ENCODE assay signal across 8 cellular contexts in genomic region chr2:121634354-121635307, GRCh38. TPM values are rescaled to one million over a fixed set of nuclear protein-coding genes. Genes with fewer than 3 reads are reported as not detected.
DNase-seq lines count a peak whose midpoint lies in the region; ATAC-seq and FAIRE-seq lines count a peak whose summit lies in the region.

No MANE protein-coding gene starts in this region.

- CTCF ChIA-PET in naive thymus-derived CD4-positive, alpha-beta T cell (lab: Charles Lee), result interaction anchor here (1.2 kb wide), 1 partner anchor 104 kb away, joined by 3 read pairs; the partner anchor contains the start of gene RNU4ATAC

- peak overlapping the region; percentile 83 for H3K27ac Mint-ChIP-seq in activated naive CD8-positive, alpha-beta T cell
- H3K27ac Mint-ChIP-seq in naive thymus-derived CD4-positive, alpha-beta T cell, result peak overlapping the region in 8 of 9 donors; percentile 29 to 84 (median 54)

- peaks cover 3% of the 10 kb centered on the region for H3K9me3 Mint-ChIP-seq in activated naive CD8-positive, alpha-beta T cell (ENCODE audit: low read depth)
- peaks cover 0 to 15% (median 3%) of the 10 kb centered on the region in 11 donors for H3K9me3 Mint-ChIP-seq in naive thymus-derived CD4-positive, alpha-beta T cell

- peaks cover 33% of the 10 kb centered on the region for H3K4me1 Mint-ChIP-seq in activated naive CD8-positive, alpha-beta T cell (ENCODE audit: low read depth)
- peaks cover 23 to 55% (median 50%) of the 10 kb centered on the region in 7 donors for H3K4me1 Mint-ChIP-seq in naive thymus-derived CD4-positive, alpha-beta T cell

- peaks cover 0 to 7% of the 10 kb centered on the region in 2 donors for H3K4me1 ChIP-seq in naive thymus-derived CD4-positive, alpha-beta T cell (ENCODE audit: control insufficient read depth in 2 of 2, insufficient read depth in 2 of 2, low read length in 2 of 2)

- H3K27ac ChIP-seq in naive thymus-derived CD4-positive, alpha-beta T cell (ENCODE audit: low read depth, low read length), result no peak overlapping the region

- H3K9me3 ChIP-seq in naive thymus-derived CD4-positive, alpha-beta T cell (ENCODE audit: control insufficient read depth in 2 of 3, low read length in 3 of 3), result no peaks in the 10 kb centered on the region

- no peaks in the 10 kb centered on the region for H3K27me3 Mint-ChIP-seq in activated naive CD8-positive, alpha-beta T cell
- H3K27me3 Mint-ChIP-seq in naive thymus-derived CD4-positive, alpha-beta T cell, result no peaks in the 10 kb centered on the region

- intact Hi-C loops in naive thymus-derived CD4-positive, alpha-beta T cell (cut with micrococcal nuclease), result loop anchor here in 1 of 2 donors (1.0 to 5.0 kb wide), 2 partner anchors 14 to 37 kb away; no protein-coding TSS in a partner anchor

- DNase-seq in DMS53 treated with DMSO at 0.1 percent for 48 hours (lab: John Stamatoyannopoulos, UW; ENCODE audit: unreplicated experiment), result peak; percentile 60
- peak; percentile 29 for DNase-seq in HTR-8/SVneo (ENCODE audit: insufficient read length, low spot score)
- DNase-seq in naive thymus-derived CD4-positive, alpha-beta T cell, result no peak
- DNase-seq in activated gamma-delta T cell treated with Interleukin-2 at 50 U/mL for 16 hours, result no peak
- no peak for DNase-seq in AML-193 (lab: John Stamatoyannopoulos, UW)

- no peak for ATAC-seq in naive thymus-derived CD4-positive, alpha-beta T cell
- ATAC-seq in GM19467 (IDR thresholded peaks at IDR 0.05; ENCODE audit: unreplicated experiment) (no peak), HG03460 (IDR thresholded peaks at IDR 0.05; ENCODE audit: unreplicated experiment) (no peak)

- peaks cover 0 to 5% (median 0%) of the 10 kb centered on the region in 3 experiments for H3K36me3 ChIP-seq in naive thymus-derived CD4-positive, alpha-beta T cell (ENCODE audit: control insufficient read depth in 2 of 3, insufficient read depth in 3 of 3, low read length in 3 of 3)

- POLR2A ChIA-PET in naive thymus-derived CD4-positive, alpha-beta T cell (lab: Charles Lee), result interaction anchor here (0.9 kb wide), 1 partner anchor 15 kb away, joined by 3 read pairs; no protein-coding TSS in a partner anchor

- peak overlapping the region; percentile 60 for H3K4me3 Mint-ChIP-seq in activated naive CD8-positive, alpha-beta T cell
- H3K4me3 Mint-ChIP-seq in naive thymus-derived CD4-positive, alpha-beta T cell, result peak overlapping the region in 3 of 10 donors; percentile 3 to 32 (median 24)

- peaks cover 14% of the 10 kb centered on the region for H3K36me3 Mint-ChIP-seq in activated naive CD8-positive, alpha-beta T cell
- H3K36me3 Mint-ChIP-seq in naive thymus-derived CD4-positive, alpha-beta T cell, result peaks cover 4 to 28% (median 22%) of the 10 kb centered on the region in 5 donors

- no peaks in the 10 kb centered on the region for H3K27me3 ChIP-seq in naive thymus-derived CD4-positive, alpha-beta T cell (ENCODE audit: control insufficient read depth in 2 of 2, insufficient read depth in 2 of 2, low read length in 2 of 2)

- no peak for FAIRE-seq in HTR-8/SVneo (lab: Jason Lieb, UNC)

- no peak overlapping the region for H3K4me3 ChIP-seq in naive thymus-derived CD4-positive, alpha-beta T cell (ENCODE audit: low read length)

RNA-seq across cellular contexts. Expression of gene CLASP1, which starts 14.6 kb away (rescaled TPM):
- 10 to 100 TPM; 58.8 to 76.3 (median 62.7) TPM for total RNA-seq in naive thymus-derived CD4-positive, alpha-beta T cell
- polyA plus RNA-seq in naive thymus-derived CD4-positive, alpha-beta T cell, result 10 to 100 TPM; 13.8 to 16.1 TPM

Comparison
In these comparisons a context has a peak if more than half of its experiments do, and no peak if none do; other contexts are left out.
1. DNase-seq: peak in DMS53 treated with DMSO at 0.1 percent for 48 hours (single experiment) and HTR-8/SVneo (single experiment); none in naive thymus-derived CD4-positive, alpha-beta T cell (0 of 9), activated gamma-delta T cell treated with Interleukin-2 at 50 U/mL for 16 hours (single experiment) and AML-193 (0 of 2).